ENCODE assay signal across 8 cellular contexts in genomic region chr1:229254910-229255541, GRCh38.
DNase-seq lines count a peak whose midpoint lies in the region; ATAC-seq and TF ChIP-seq lines count a peak whose summit lies in the region.

No MANE protein-coding gene starts in this region.

- TF ChIP-seq CTCF in cardiac fibroblast (IDR thresholded peaks at IDR 0.05; ENCODE audit: low read depth, low read length), result peak; percentile 12

- peak; percentile 9 for DNase-seq in stimulated activated CD4-positive, alpha-beta T cell treated with anti-CD3 and anti-CD28 coated beads, Interleukin-15, amount 100 ng/mL, for 24 hours
- no peak for DNase-seq in stimulated activated CD4-positive, alpha-beta T cell treated with anti-CD3 and anti-CD28 coated beads, Interleukin-12 subunit alpha, Interleukin-12 subunit beta, amount 100 ng/mL, for 4 hours
- DNase-seq in NCI-H526 (lab: John Stamatoyannopoulos, UW), result peak; percentile 30 to 63
- peak; percentile 29 to 69 for DNase-seq in cardiac fibroblast (ENCODE audit: low read depth in 2 of 2)
- peak; percentile 74 for DNase-seq in pons (ENCODE audit: low spot score)

- no peak overlapping the region for H3K4me3 ChIP-seq in cardiac fibroblast (replicated peaks in 1 of 2; ENCODE audit: low read depth in 2 of 2, low read length in 2 of 2)

- no peak for ATAC-seq in HG03442 (IDR thresholded peaks at IDR 0.05; ENCODE audit: unreplicated experiment)
- no peak for ATAC-seq in HG03469 (IDR thresholded peaks at IDR 0.05; ENCODE audit: unreplicated experiment)
- ATAC-seq in HG03432 (IDR thresholded peaks at IDR 0.05; ENCODE audit: unreplicated experiment), result no peak
